ENCODE assay signal across 9 cellular contexts in genomic region chr9:37370968-37371563, GRCh38. TPM values are rescaled to one million over a fixed set of nuclear protein-coding genes. Genes with fewer than 3 reads are reported as not detected.
DNase-seq lines count a peak whose midpoint lies in the region; ATAC-seq and TF ChIP-seq lines count a peak whose summit lies in the region.
"Had no signal": no experiment of that assay in that cellular context is flagged by ENCODE, and none has a peak within 500 bp of the region (broad histone marks: within the 10 kb centered on the region; RNA-seq: fewer than 3 reads in every experiment).

No MANE protein-coding gene starts in this region.

- no peak for DNase-seq in activated CD8-positive, alpha-beta memory T cell treated with anti-CD3 and anti-CD28 coated beads, Interleukin-2, amount 10 ng/mL, durations not matched to agents 7 days and 5 days
- no peak for DNase-seq in activated CD8-positive, alpha-beta memory T cell treated with anti-CD3 and anti-CD28 coated beads, Interleukin-2, amount 50 U/mL, for 4 hours
- peak; percentile 80 for DNase-seq in stimulated activated naive B cell treated with anti-CD40 and anti-IgM and Interleukin-4, amounts not matched to agents 10 μg/mL and 1 μg/mL and 100 μg/mL, for 72 hours
- DNase-seq in GOT3 (lab: John Stamatoyannopoulos, UW), result no peak
- no peak for DNase-seq in mesothelial cell of epicardium (ENCODE audit: low spot score in 2 of 2, unreplicated experiment in 2 of 2)
- no peak for DNase-seq in activated CD8-positive, alpha-beta memory T cell treated with anti-CD3 and anti-CD28 coated beads, Interleukin-2, amount 50 U/mL, for 48 hours
- DNase-seq: ACHN had no signal

- peaks cover 1% of the 10 kb centered on the region for H3K27me3 Mint-ChIP-seq in activated CD8-positive, alpha-beta memory T cell treated with anti-CD3 and anti-CD28 coated beads, Interleukin-2, amount 10 ng/mL, durations not matched to agents 7 days and 5 days
- no peaks in the 10 kb centered on the region for H3K27me3 Mint-ChIP-seq in stimulated activated naive B cell treated with anti-CD40 and anti-IgM and Interleukin-4, amounts not matched to agents 10 μg/mL and 1 μg/mL and 100 μg/mL, for 72 hours
- no peaks in the 10 kb centered on the region for H3K27me3 Mint-ChIP-seq in mesothelial cell of epicardium (ENCODE audit: low read depth)

- ATAC-seq in activated CD8-positive, alpha-beta memory T cell treated with anti-CD3 and anti-CD28 coated beads, Interleukin-2, amount 10 ng/mL, durations not matched to agents 7 days and 5 days, result peak; percentile 27
- peak; percentile 65 for ATAC-seq in HG03565 (IDR thresholded peaks at IDR 0.05; ENCODE audit: unreplicated experiment)
- peak; percentile 66 to 77 for ATAC-seq in stimulated activated naive B cell treated with anti-CD40 and anti-IgM and Interleukin-4, amounts not matched to agents 10 μg/mL and 1 μg/mL and 100 μg/mL, for 72 hours (replicated peaks)

- H3K4me1 Mint-ChIP-seq in activated CD8-positive, alpha-beta memory T cell treated with anti-CD3 and anti-CD28 coated beads, Interleukin-2, amount 10 ng/mL, durations not matched to agents 7 days and 5 days, result peaks cover 10% of the 10 kb centered on the region
- H3K4me1 Mint-ChIP-seq in stimulated activated naive B cell treated with anti-CD40 and anti-IgM and Interleukin-4, amounts not matched to agents 10 μg/mL and 1 μg/mL and 100 μg/mL, for 72 hours, result peaks cover 65 to 81% of the 10 kb centered on the region in 2 donors
- peaks cover 5% of the 10 kb centered on the region for H3K4me1 Mint-ChIP-seq in mesothelial cell of epicardium

- H3K9me3 Mint-ChIP-seq in activated CD8-positive, alpha-beta memory T cell treated with anti-CD3 and anti-CD28 coated beads, Interleukin-2, amount 10 ng/mL, durations not matched to agents 7 days and 5 days (ENCODE audit: low read depth), result no peaks in the 10 kb centered on the region
- no peaks in the 10 kb centered on the region for H3K9me3 Mint-ChIP-seq in stimulated activated naive B cell treated with anti-CD40 and anti-IgM and Interleukin-4, amounts not matched to agents 10 μg/mL and 1 μg/mL and 100 μg/mL, for 72 hours
- H3K9me3 Mint-ChIP-seq in mesothelial cell of epicardium, result no peaks in the 10 kb centered on the region

- no peak for TF ChIP-seq CTCF in HEK293 (tag by site-specific recombination; IDR thresholded peaks at IDR 0.05)
- no peak for TF ChIP-seq CTCF in mesothelial cell of epicardium (IDR thresholded peaks at IDR 0.05; ENCODE audit: unreplicated experiment)

- CTCF ChIA-PET in activated CD8-positive, alpha-beta memory T cell treated with anti-CD3 and anti-CD28 coated beads, Interleukin-2, amount 10 ng/mL, durations not matched to agents 7 days and 5 days (lab: Charles Lee), result no interaction called here
- CTCF ChIA-PET in HEK293 (lab: Yijun Ruan, JAX), result no interaction called here

- H3K36me3 ChIP-seq in HEK293 (ENCODE audit: control insufficient read depth in 2 of 2, insufficient read depth in 1 of 2, low read length in 2 of 2), result no peaks in the 10 kb centered on the region

- H3K9me3 ChIP-seq in HEK293 (ENCODE audit: control insufficient read depth, insufficient read depth, low read depth, low read length), result no peaks in the 10 kb centered on the region

- H3K4me3 Mint-ChIP-seq in activated CD8-positive, alpha-beta memory T cell treated with anti-CD3 and anti-CD28 coated beads, Interleukin-2, amount 10 ng/mL, durations not matched to agents 7 days and 5 days, result no peak overlapping the region
- H3K4me3 Mint-ChIP-seq in stimulated activated naive B cell treated with anti-CD40 and anti-IgM and Interleukin-4, amounts not matched to agents 10 μg/mL and 1 μg/mL and 100 μg/mL, for 72 hours, result peak overlapping the region; percentile 41 to 65
- no peak overlapping the region for H3K4me3 Mint-ChIP-seq in mesothelial cell of epicardium

- no peak overlapping the region for H3K27ac Mint-ChIP-seq in activated CD8-positive, alpha-beta memory T cell treated with anti-CD3 and anti-CD28 coated beads, Interleukin-2, amount 10 ng/mL, durations not matched to agents 7 days and 5 days
- peak overlapping the region; percentile 98 for H3K27ac Mint-ChIP-seq in stimulated activated naive B cell treated with anti-CD40 and anti-IgM and Interleukin-4, amounts not matched to agents 10 μg/mL and 1 μg/mL and 100 μg/mL, for 72 hours
- no peak overlapping the region for H3K27ac Mint-ChIP-seq in mesothelial cell of epicardium

- no peaks in the 10 kb centered on the region for H3K36me3 Mint-ChIP-seq in activated CD8-positive, alpha-beta memory T cell treated with anti-CD3 and anti-CD28 coated beads, Interleukin-2, amount 10 ng/mL, durations not matched to agents 7 days and 5 days
- peaks cover 5 to 22% of the 10 kb centered on the region in 2 donors for H3K36me3 Mint-ChIP-seq in stimulated activated naive B cell treated with anti-CD40 and anti-IgM and Interleukin-4, amounts not matched to agents 10 μg/mL and 1 μg/mL and 100 μg/mL, for 72 hours
- no peaks in the 10 kb centered on the region for H3K36me3 Mint-ChIP-seq in mesothelial cell of epicardium

- no peak overlapping the region for H3K27ac ChIP-seq in HEK293 (ENCODE audit: extremely low read depth, low read depth, low read length)

- POLR2A ChIA-PET in HEK293 (lab: Yijun Ruan, JAX), result no interaction called here

- H3K4me1 ChIP-seq in HEK293 (ENCODE audit: control insufficient read depth, insufficient read depth, low read length), result no peaks in the 10 kb centered on the region

- H3K4me3 ChIP-seq in HEK293 (ENCODE audit: low read depth, low read length), result no peak overlapping the region

TF ChIP-seq in HEK293, 187 proteins besides CTCF, POLR2A, EP300 and RAD21:
- 0 out of 2 replicates have a peak, but pooled peaks have one; percentile 23 for TF ChIP-seq PRDM10 (tag by site-specific recombination; IDR thresholded peaks at IDR 0.05)
- TF ChIP-seq ZNF175 (tag by site-specific recombination; IDR thresholded peaks at IDR 0.05), result no peak

RNA-seq across cellular contexts. Expression of gene GRHPR, which starts 51.4 kb away (rescaled TPM):
- total RNA-seq in activated CD8-positive, alpha-beta memory T cell treated with anti-CD3 and anti-CD28 coated beads, Interleukin-2, amount 10 ng/mL, durations not matched to agents 7 days and 5 days, result 10 to 100 TPM; 59.3 to 65.6 TPM
- 99.5 to 106 TPM (median 102 TPM) in 3 replicates for total RNA-seq in mesothelial cell of epicardium

Comparison
In these comparisons a context has a peak if more than half of its experiments do, and no peak if none do; other contexts are left out.
1. H3K4me3 Mint-ChIP-seq: peak in stimulated activated naive B cell treated with anti-CD40 and anti-IgM and Interleukin-4, amounts not matched to agents 10 μg/mL and 1 μg/mL and 100 μg/mL, for 72 hours (2 of 2); none in activated CD8-positive, alpha-beta memory T cell treated with anti-CD3 and anti-CD28 coated beads, Interleukin-2, amount 10 ng/mL, durations not matched to agents 7 days and 5 days (single experiment) and mesothelial cell of epicardium (single experiment).
2. Peak in every context shown above with its lines, with median percentiles within 50 percentile points of each other: ATAC-seq.